33 cellular contexts compared by ENCODE assay signal in the genomic region with DNA sequence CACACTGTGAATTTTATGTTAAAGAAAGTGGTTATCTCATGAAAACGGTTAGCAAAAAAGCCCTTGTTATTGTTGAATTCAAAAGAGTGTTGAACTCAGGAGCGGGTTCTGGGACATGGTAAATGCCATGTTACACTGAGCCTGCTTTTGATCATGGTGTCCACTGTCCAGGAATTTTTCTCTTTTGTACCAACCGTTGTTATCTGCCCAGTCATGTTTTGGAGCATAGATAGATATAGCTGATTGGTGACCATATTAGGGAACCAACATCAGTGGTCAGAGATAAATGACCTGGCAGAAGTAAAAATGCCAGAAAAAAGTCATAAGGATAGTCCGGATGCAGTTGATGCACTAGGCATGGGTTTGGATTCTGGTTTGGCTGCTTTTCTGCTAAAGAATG.
"Had no signal": no experiment of that assay in that cellular context is flagged by ENCODE, and none has a peak within 500 bp of the region (broad histone marks: within the 10 kb centered on the region; RNA-seq: fewer than 3 reads in every experiment).

No MANE protein-coding gene starts in this region.

- H3K27me3 ChIP-seq: ascending aorta, breast epithelium, cardiac muscle cell, dorsolateral prefrontal cortex, esophagus muscularis mucosa, gastroesophageal sphincter, heart right ventricle had no signal

- H3K36me3 ChIP-seq: ascending aorta, breast epithelium, cardiac muscle cell, esophagus muscularis mucosa, gastroesophageal sphincter had no signal

- ATAC-seq: activated CD4-positive, alpha-beta T cell treated with anti-CD3 and anti-CD28 coated beads for 36 hours; activated CD8-positive, alpha-beta memory T cell treated with anti-CD3 and anti-CD28 coated beads, Interleukin-2, amount 10 ng/mL, durations not matched to agents 7 days and 5 days; activated CD8-positive, alpha-beta T cell treated with anti-CD3 and anti-CD28 coated beads, Interleukin-2, amount 10 ng/mL, durations not matched to agents 7 days and 5 days; activated naive CD4-positive, alpha-beta T cell treated with anti-CD3 and anti-CD28 coated beads, Interleukin-2, amount 50 U/mL, for 72 hours; effector memory CD8-positive, alpha-beta T cell; gastroesophageal sphincter; heart right ventricle; T-helper 17 cell had no signal

- DNase-seq: activated CD4-positive, alpha-beta memory T cell treated with anti-CD3 and anti-CD28 coated beads for 36 hours; activated CD4-positive, alpha-beta T cell treated with anti-CD3 and anti-CD28 coated beads for 36 hours; activated CD4-positive, alpha-beta T cell treated with anti-CD3 and anti-CD28 coated beads, Interleukin-2, amount 10 ng/mL, durations not matched to agents 24 days and 14 days; activated CD4-positive, CD25-positive, alpha-beta regulatory T cell; activated CD4-positive, CD25-positive, alpha-beta regulatory T cell treated with anti-CD3 and anti-CD28 coated beads, Interleukin-2, amount 50 U/mL, for 72 hours; activated CD8-positive, alpha-beta memory T cell treated with anti-CD3 and anti-CD28 coated beads, Interleukin-2, amount 10 ng/mL, durations not matched to agents 7 days and 5 days; activated CD8-positive, alpha-beta memory T cell treated with anti-CD3 and anti-CD28 coated beads, Interleukin-2, amount 50 U/mL, for 4 hours; activated CD8-positive, alpha-beta T cell treated with anti-CD3 and anti-CD28 coated beads, Interleukin-2, amount 10 ng/mL, durations not matched to agents 7 days and 5 days; activated gamma-delta T cell; activated naive CD4-positive, alpha-beta T cell; activated naive CD4-positive, alpha-beta T cell treated with anti-CD3 and anti-CD28 coated beads, Interleukin-2, amount 10 ng/mL, durations not matched to agents 7 days and 5 days; activated naive CD8-positive, alpha-beta T cell treated with anti-CD3 and anti-CD28 coated beads, Interleukin-2, amount 10 ng/mL, durations not matched to agents 7 days and 5 days; activated T-cell treated with anti-CD3 and anti-CD28 coated beads, Interleukin-2, amount 50 U/mL, for 1 hour; activated T-cell treated with anti-CD3 and anti-CD28 coated beads, Interleukin-2, amount 50 U/mL, for 48 hours; central memory CD4-positive, alpha-beta T cell; dorsolateral prefrontal cortex; effector memory CD8-positive, alpha-beta T cell; foreskin melanocyte; heart right ventricle; T-helper 17 cell; T1000 had no signal

- H3K4me3 Mint-ChIP-seq: activated CD4-positive, alpha-beta memory T cell treated with anti-CD3 and anti-CD28 coated beads for 36 hours; activated CD4-positive, alpha-beta T cell treated with anti-CD3 and anti-CD28 coated beads for 36 hours; activated CD4-positive, alpha-beta T cell treated with anti-CD3 and anti-CD28 coated beads, Interleukin-2, amount 10 ng/mL, durations not matched to agents 24 days and 14 days; activated CD8-positive, alpha-beta memory T cell treated with anti-CD3 and anti-CD28 coated beads, Interleukin-2, amount 10 ng/mL, durations not matched to agents 7 days and 5 days; activated CD8-positive, alpha-beta T cell treated with anti-CD3 and anti-CD28 coated beads, Interleukin-2, amount 10 ng/mL, durations not matched to agents 7 days and 5 days; activated naive CD4-positive, alpha-beta T cell treated with anti-CD3 and anti-CD28 coated beads, Interleukin-2, amount 10 ng/mL, durations not matched to agents 7 days and 5 days; activated naive CD8-positive, alpha-beta T cell treated with anti-CD3 and anti-CD28 coated beads, Interleukin-2, amount 10 ng/mL, durations not matched to agents 7 days and 5 days; activated T-helper 1 cell treated with anti-CD3 and anti-CD28 coated beads, Interleukin-12 subunit alpha, Interleukin-12 subunit beta, Interleukin-2, Interleukin-4 antibody, amounts not matched to agents 30 ng/mL and 10 ng/mL and 1 ng/mL, durations not matched to agents 14 hours and 24 hours and 36 hours; brain; dendritic cell treated with granulocyte-macrophage colony-stimulating factor and Interleukin-4, amounts not matched to agents 40 ng/mL and 50 ng/mL, for 4 days; effector memory CD8-positive, alpha-beta T cell; T-helper 17 cell; T-helper 2 cell treated with Interferon-gamma antibody and Interleukin-4, amounts not matched to agents 5 μg/mL and 100 μg/mL, for 36 hours had no signal

- H3K27ac Mint-ChIP-seq: activated CD4-positive, alpha-beta memory T cell treated with anti-CD3 and anti-CD28 coated beads for 36 hours; activated CD4-positive, alpha-beta T cell treated with anti-CD3 and anti-CD28 coated beads for 36 hours; activated CD4-positive, alpha-beta T cell treated with anti-CD3 and anti-CD28 coated beads, Interleukin-2, amount 10 ng/mL, durations not matched to agents 24 days and 14 days; activated CD8-positive, alpha-beta memory T cell treated with anti-CD3 and anti-CD28 coated beads, Interleukin-2, amount 10 ng/mL, durations not matched to agents 7 days and 5 days; activated CD8-positive, alpha-beta T cell treated with anti-CD3 and anti-CD28 coated beads, Interleukin-2, amount 10 ng/mL, durations not matched to agents 7 days and 5 days; activated naive CD4-positive, alpha-beta T cell treated with anti-CD3 and anti-CD28 coated beads, Interleukin-2, amount 10 ng/mL, durations not matched to agents 7 days and 5 days; activated naive CD4-positive, alpha-beta T cell treated with anti-CD3 and anti-CD28 coated beads, Interleukin-2, amount 50 U/mL, for 72 hours; activated naive CD8-positive, alpha-beta T cell treated with anti-CD3 and anti-CD28 coated beads, Interleukin-2, amount 10 ng/mL, durations not matched to agents 7 days and 5 days; activated T-helper 1 cell treated with anti-CD3 and anti-CD28 coated beads, Interleukin-12 subunit alpha, Interleukin-12 subunit beta, Interleukin-2, Interleukin-4 antibody, amounts not matched to agents 30 ng/mL and 10 ng/mL and 1 ng/mL, durations not matched to agents 14 hours and 24 hours and 36 hours; brain; dendritic cell treated with granulocyte-macrophage colony-stimulating factor and Interleukin-4, amounts not matched to agents 40 ng/mL and 50 ng/mL, for 4 days; T-helper 17 cell; T-helper 2 cell treated with Interferon-gamma antibody and Interleukin-4, amounts not matched to agents 5 μg/mL and 100 μg/mL, for 36 hours had no signal

- H3K27me3 Mint-ChIP-seq: activated CD4-positive, alpha-beta memory T cell treated with anti-CD3 and anti-CD28 coated beads for 36 hours; activated CD4-positive, alpha-beta T cell treated with anti-CD3 and anti-CD28 coated beads for 36 hours; activated CD4-positive, alpha-beta T cell treated with anti-CD3 and anti-CD28 coated beads, Interleukin-2, amount 10 ng/mL, durations not matched to agents 24 days and 14 days; activated CD8-positive, alpha-beta memory T cell treated with anti-CD3 and anti-CD28 coated beads, Interleukin-2, amount 10 ng/mL, durations not matched to agents 7 days and 5 days; activated naive CD4-positive, alpha-beta T cell treated with anti-CD3 and anti-CD28 coated beads, Interleukin-2, amount 10 ng/mL, durations not matched to agents 7 days and 5 days; activated naive CD8-positive, alpha-beta T cell treated with anti-CD3 and anti-CD28 coated beads, Interleukin-2, amount 10 ng/mL, durations not matched to agents 7 days and 5 days; brain; dendritic cell treated with granulocyte-macrophage colony-stimulating factor and Interleukin-4, amounts not matched to agents 40 ng/mL and 50 ng/mL, for 4 days; effector memory CD8-positive, alpha-beta T cell; T-helper 17 cell had no signal

- H3K4me3 ChIP-seq: ascending aorta, breast epithelium, cardiac muscle cell, coronary artery, dorsolateral prefrontal cortex, esophagus muscularis mucosa, gastroesophageal sphincter, heart right ventricle, hepatocyte had no signal

- H3K9me3 Mint-ChIP-seq: effector memory CD8-positive, alpha-beta T cell had no signal

- H3K27ac ChIP-seq: ascending aorta, breast epithelium, cardiac muscle cell, coronary artery, dorsolateral prefrontal cortex, esophagus muscularis mucosa, gastroesophageal sphincter, heart right ventricle, hepatocyte had no signal

- H3K9me3 ChIP-seq: ascending aorta, breast epithelium, esophagus muscularis mucosa, gastroesophageal sphincter had no signal

- H3K4me1 ChIP-seq: ascending aorta, breast epithelium, esophagus muscularis mucosa, gastroesophageal sphincter had no signal

- H3K36me3 Mint-ChIP-seq: brain had no signal
